In genomic region chr7:43838201-43838659, GRCh38 we compare ENCODE assay signal across 10 cellular contexts. TPM values are rescaled to one million over a fixed set of nuclear protein-coding genes. Genes with fewer than 3 reads are reported as not detected.
DNase-seq lines count a peak whose midpoint lies in the region; ATAC-seq and TF ChIP-seq lines count a peak whose summit lies in the region.
"Had no signal": no experiment of that assay in that cellular context is flagged by ENCODE, and none has a peak within 500 bp of the region (broad histone marks: within the 10 kb centered on the region; RNA-seq: fewer than 3 reads in every experiment).

No MANE protein-coding gene starts in this region.

- 79% methylated on average over 9 of the region's 9 CpGs for WGBS in right cardiac atrium

- H3K27ac Mint-ChIP-seq in brain: peak overlapping the region in 1 of 5 experiments; percentile 86
- no peak overlapping the region for H3K27ac Mint-ChIP-seq in activated CD8-positive, alpha-beta T cell treated with anti-CD3 and anti-CD28 coated beads, Interleukin-2, amount 10 ng/mL, durations not matched to agents 7 days and 5 days
- H3K27ac Mint-ChIP-seq: activated B cell treated with CpG ODN at 0.5 μM for 24 hours, HFFc6 had no signal

- POLR2A ChIA-PET in activated CD8-positive, alpha-beta T cell treated with anti-CD3 and anti-CD28 coated beads, Interleukin-2, amount 10 ng/mL, durations not matched to agents 7 days and 5 days (lab: Charles Lee): interaction anchor here (0.8 to 1.3 kb wide), 2 partner anchors 255 kb away, joined by 4 read pairs; partner anchors contain the start of gene STK17A

- peaks cover 7% of the 10 kb centered on the region for H3K4me1 Mint-ChIP-seq in brain
- H3K4me1 Mint-ChIP-seq in activated CD8-positive, alpha-beta T cell treated with anti-CD3 and anti-CD28 coated beads, Interleukin-2, amount 10 ng/mL, durations not matched to agents 7 days and 5 days (ENCODE audit: low read depth): peaks cover 22% of the 10 kb centered on the region

- intact Hi-C loops in right cardiac atrium (cut with DNase I): loop anchor here in 2 of 4 donors (5.0 to 10.0 kb wide), 3 partner anchors 113 to 893 kb away; partner anchors contain the start of genes COA1 (in 1 of the 2) and STK17A (in 1 of the 2)

- H3K27me3 ChIP-seq in right cardiac atrium (ENCODE audit: control insufficient read depth, insufficient read depth) (no peaks in the 10 kb centered on the region), right atrium auricular region (no peaks in the 10 kb centered on the region), muscle layer of duodenum (ENCODE audit: low read depth, low read length) (no peaks in the 10 kb centered on the region)

- H3K4me1 ChIP-seq in right cardiac atrium (ENCODE audit: control insufficient read depth, insufficient read depth, low read length) (no peaks in the 10 kb centered on the region), right atrium auricular region (no peaks in the 10 kb centered on the region), muscle layer of duodenum (ENCODE audit: control insufficient read depth in 1 of 2, insufficient read depth in 2 of 2, low read length in 2 of 2) (no peaks in the 10 kb centered on the region)

- H3K9me3 ChIP-seq in right cardiac atrium (ENCODE audit: control insufficient read depth, low read length) (no peaks in the 10 kb centered on the region), right atrium auricular region (no peaks in the 10 kb centered on the region), muscle layer of duodenum (ENCODE audit: control insufficient read depth in 1 of 2, low read length in 2 of 2) (no peaks in the 10 kb centered on the region)

- DNase-seq in right cardiac atrium (no peak), right atrium auricular region (ENCODE audit: low spot score) (no peak), KG1 (lab: John Stamatoyannopoulos, UW) (no peak), NCI-H524 treated with DMSO at 0.1 percent for 48 hours (lab: John Stamatoyannopoulos, UW) (no peak)
- no peak for DNase-seq in activated CD8-positive, alpha-beta T cell treated with anti-CD3 and anti-CD28 coated beads, Interleukin-2, amount 10 ng/mL, durations not matched to agents 7 days and 5 days

- H3K4me3 Mint-ChIP-seq in brain: peak overlapping the region; percentile 24 to 74 (median 71)
- no peak overlapping the region for H3K4me3 Mint-ChIP-seq in activated CD8-positive, alpha-beta T cell treated with anti-CD3 and anti-CD28 coated beads, Interleukin-2, amount 10 ng/mL, durations not matched to agents 7 days and 5 days

- H3K27me3 Mint-ChIP-seq in brain: peaks cover 9% of the 10 kb centered on the region
- H3K27me3 Mint-ChIP-seq in activated CD8-positive, alpha-beta T cell treated with anti-CD3 and anti-CD28 coated beads, Interleukin-2, amount 10 ng/mL, durations not matched to agents 7 days and 5 days (ENCODE audit: low read depth): peaks cover 9% of the 10 kb centered on the region
- H3K27me3 Mint-ChIP-seq: activated B cell treated with CpG ODN at 0.5 μM for 24 hours had no signal

- no peak for TF ChIP-seq CTCF in right atrium auricular region (IDR thresholded peaks at IDR 0.05)
- no peak for TF ChIP-seq CTCF in brain (conservative IDR thresholded peaks at IDR 0.05)

- CTCF ChIA-PET in activated CD8-positive, alpha-beta T cell treated with anti-CD3 and anti-CD28 coated beads, Interleukin-2, amount 10 ng/mL, durations not matched to agents 7 days and 5 days (lab: Charles Lee): interaction anchor here (0.6 to 4.0 kb wide), 47 partner anchors 10 to 1895 kb away, joined by 3 to 67 read pairs (median 4); partner anchors contain the start of genes COA1, MRPL32, MRPS24 and PSMA2

- no peak overlapping the region for H3K4me3 ChIP-seq in right cardiac atrium (ENCODE audit: low read length)
- H3K4me3 ChIP-seq in right atrium auricular region: peak overlapping the region in 1 of 2 donors; percentile 35
- peak overlapping the region; percentile 23 to 35 for H3K4me3 ChIP-seq in muscle layer of duodenum (ENCODE audit: low read depth in 1 of 2, low read length in 2 of 2)

- peaks cover 0 to 4% (median 0%) of the 10 kb centered on the region in 5 experiments for H3K9me3 Mint-ChIP-seq in brain
- H3K9me3 Mint-ChIP-seq in activated CD8-positive, alpha-beta T cell treated with anti-CD3 and anti-CD28 coated beads, Interleukin-2, amount 10 ng/mL, durations not matched to agents 7 days and 5 days (ENCODE audit: insufficient read depth): no peaks in the 10 kb centered on the region

- H3K36me3 ChIP-seq in right atrium auricular region (no peaks in the 10 kb centered on the region), muscle layer of duodenum (ENCODE audit: control insufficient read depth in 1 of 2, insufficient read depth in 2 of 2, low read length in 2 of 2) (no peaks in the 10 kb centered on the region)

- H3K36me3 Mint-ChIP-seq in brain: no peaks in the 10 kb centered on the region
- peaks cover 6% of the 10 kb centered on the region for H3K36me3 Mint-ChIP-seq in activated CD8-positive, alpha-beta T cell treated with anti-CD3 and anti-CD28 coated beads, Interleukin-2, amount 10 ng/mL, durations not matched to agents 7 days and 5 days (ENCODE audit: low read depth)

- H3K27ac ChIP-seq in right cardiac atrium (ENCODE audit: low read length) (peak overlapping the region; percentile 59), right atrium auricular region (no peak overlapping the region), muscle layer of duodenum (ENCODE audit: low read length) (no peak overlapping the region)

- peak; percentile 14 to 24 for ATAC-seq in right cardiac atrium
- no peak for ATAC-seq in activated CD8-positive, alpha-beta T cell treated with anti-CD3 and anti-CD28 coated beads, Interleukin-2, amount 10 ng/mL, durations not matched to agents 7 days and 5 days
- no peak for ATAC-seq in HG03108 (IDR thresholded peaks at IDR 0.05; ENCODE audit: unreplicated experiment)

RNA-seq across cellular contexts. Expression of gene MRPS24, which starts 31.1 kb away (rescaled TPM):
- total RNA-seq in right cardiac atrium: 100 to 1,000 TPM; 120 to 174 (median 160) TPM
- polyA plus RNA-seq in right cardiac atrium: 272 TPM
- 100 to 1,000 TPM; 127 to 171 TPM for total RNA-seq in right atrium auricular region
- 121 TPM for polyA plus RNA-seq in brain (ENCODE audit: insufficient read depth, low read depth, low replicate concordance)
- total RNA-seq in activated CD8-positive, alpha-beta T cell treated with anti-CD3 and anti-CD28 coated beads, Interleukin-2, amount 10 ng/mL, durations not matched to agents 7 days and 5 days: 10 to 100 TPM; 88.5 to 91.3 TPM

Comparison
In these comparisons a context has a peak if more than half of its experiments do, and no peak if none do; other contexts are left out.
1. ATAC-seq: peak in right cardiac atrium (2 of 2); none in activated CD8-positive, alpha-beta T cell treated with anti-CD3 and anti-CD28 coated beads, Interleukin-2, amount 10 ng/mL, durations not matched to agents 7 days and 5 days (single experiment) and HG03108 (single experiment).